ENCODE assay signal across 8 cellular contexts in the genomic region with DNA sequence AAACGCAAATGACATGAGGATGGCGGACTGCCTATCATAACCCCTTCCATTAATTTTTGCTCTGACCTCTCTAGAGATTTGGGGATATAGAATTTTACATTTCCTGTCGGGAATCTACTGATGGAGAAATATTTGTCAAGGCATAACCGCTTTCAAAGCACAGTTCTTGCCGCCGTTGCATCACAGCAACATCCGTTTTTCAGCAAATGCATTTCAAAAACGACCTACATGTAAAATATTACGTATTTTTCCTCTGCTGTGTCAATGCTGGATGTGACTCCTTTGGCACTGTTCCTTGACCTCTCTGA. TPM values are rescaled to one million over a fixed set of nuclear protein-coding genes. Genes with fewer than 3 reads are reported as not detected.
DNase-seq lines count a peak whose midpoint lies in the region; ATAC-seq and TF ChIP-seq lines count a peak whose summit lies in the region.

No MANE protein-coding gene starts in this region.

- no peak for TF ChIP-seq POLR2A in breast epithelium (IDR thresholded peaks at IDR 0.05)
- no peak for TF ChIP-seq POLR2A in vagina (IDR thresholded peaks at IDR 0.05)

- H3K36me3 ChIP-seq in right atrium auricular region, result no peaks in the 10 kb centered on the region
- H3K36me3 ChIP-seq in breast epithelium, result no peaks in the 10 kb centered on the region
- H3K36me3 ChIP-seq in vagina, result no peaks in the 10 kb centered on the region

- H3K4me1 ChIP-seq in right atrium auricular region, result peaks cover 0 to 61% of the 10 kb centered on the region in 2 donors
- H3K4me1 ChIP-seq in breast epithelium, result peaks cover 0 to 11% of the 10 kb centered on the region in 2 donors
- peaks cover 35% of the 10 kb centered on the region for H3K4me1 ChIP-seq in mononuclear cell (ENCODE audit: insufficient read depth, low read length)
- peaks cover 52% of the 10 kb centered on the region for H3K4me1 ChIP-seq in vagina

- intact Hi-C loops in Right ventricle myocardium superior (cut with DNase I), result loop anchor here (10.0 kb wide), 1 partner anchor 125 kb away; the partner anchor contains the start of gene SLC35D1
- intact Hi-C loops in breast epithelium (cut with DNase I; ENCODE audit: low total_unique reads), result no loop called here
- intact Hi-C loops in vagina (cut with DNase I), result no loop called here

- DNase-seq in right atrium auricular region (ENCODE audit: low spot score) (no peak), Right ventricle myocardium superior (no peak), breast epithelium (ENCODE audit: low spot score in 2 of 2) (no peak), vagina (ENCODE audit: extremely low spot score in 2 of 2) (no peak), NCI-H82 treated with DMSO at 0.1 percent for 48 hours (lab: John Stamatoyannopoulos, UW; ENCODE audit: unreplicated experiment) (no peak), anterior cingulate cortex (lab: John Stamatoyannopoulos, UW) (no peak)

- H3K9me3 ChIP-seq in right atrium auricular region (no peaks in the 10 kb centered on the region), breast epithelium (no peaks in the 10 kb centered on the region), mononuclear cell (ENCODE audit: low read depth, low read length) (no peaks in the 10 kb centered on the region), vagina (no peaks in the 10 kb centered on the region)

- H3K27me3 ChIP-seq in right atrium auricular region (no peaks in the 10 kb centered on the region), breast epithelium (no peaks in the 10 kb centered on the region), mononuclear cell (ENCODE audit: insufficient read depth, low read length) (no peaks in the 10 kb centered on the region), vagina (no peaks in the 10 kb centered on the region)

- H3K4me3 ChIP-seq in right atrium auricular region, result peak overlapping the region; percentile 73 to 83
- peak overlapping the region; percentile 76 to 87 (median 78) for H3K4me3 ChIP-seq in breast epithelium
- H3K4me3 ChIP-seq in mononuclear cell (ENCODE audit: low read length), result peak overlapping the region; percentile 92
- peak overlapping the region; percentile 91 to 94 for H3K4me3 ChIP-seq in vagina

- TF ChIP-seq CTCF in right atrium auricular region (IDR thresholded peaks at IDR 0.05) (no peak), breast epithelium (IDR thresholded peaks at IDR 0.05) (no peak), vagina (IDR thresholded peaks at IDR 0.05) (no peak)

- H3K27ac ChIP-seq in right atrium auricular region (peak overlapping the region; percentile 93 to 97), breast epithelium (peak overlapping the region; percentile 97 to 99), vagina (peak overlapping the region; percentile 97)

- ATAC-seq in Right ventricle myocardium superior (ENCODE audit: poor library complexity) (no peak), HG03039 (IDR thresholded peaks at IDR 0.05; ENCODE audit: unreplicated experiment) (no peak)

RNA-seq across cellular contexts. Expression of gene MIER1, which starts 4.9 kb away (rescaled TPM):
- total RNA-seq in right atrium auricular region (10 to 100 TPM; 18.2 to 18.4 TPM), Right ventricle myocardium superior (15.2 TPM), breast epithelium (10 to 100 TPM; 42.4 to 51.1 (median 43.9) TPM), mononuclear cell (120 TPM), vagina (39.5 TPM)

RNA-seq across cellular contexts. Expression of gene DNAI4, which starts 5.0 kb away (rescaled TPM):
- total RNA-seq in right atrium auricular region, result 10 to 100 TPM in 1 of 2 donors, 1 to 10 TPM in 1; 6.9 to 10.3 TPM
- total RNA-seq in Right ventricle myocardium superior, result 13.5 TPM
- 10 to 100 TPM in 2 of 3 donors, 1 to 10 TPM in 1; 9.4 to 26.2 (median 24.3) TPM for total RNA-seq in breast epithelium
- 8.2 TPM for total RNA-seq in mononuclear cell
- total RNA-seq in vagina, result 10.3 TPM
